In genomic region chr7:142717453-142717852, GRCh38 we compare ENCODE assay signal across 19 cellular contexts. TPM values are rescaled to one million over a fixed set of nuclear protein-coding genes. Genes with fewer than 3 reads are reported as not detected.
DNase-seq lines count a peak whose midpoint lies in the region; ATAC-seq lines count a peak whose summit lies in the region.
"Had no signal": no experiment of that assay in that cellular context is flagged by ENCODE, and none has a peak within 500 bp of the region (broad histone marks: within the 10 kb centered on the region; RNA-seq: fewer than 3 reads in every experiment).

No MANE protein-coding gene starts in this region.

- H3K27me3 Mint-ChIP-seq in activated naive CD4-positive, alpha-beta T cell treated with anti-CD3 and anti-CD28 coated beads, Interleukin-2, amount 50 U/mL, for 24 hours: no peaks in the 10 kb centered on the region
- no peaks in the 10 kb centered on the region for H3K27me3 Mint-ChIP-seq in stimulated activated naive CD8-positive, alpha-beta T cell treated with anti-CD3 and anti-CD28 coated beads, Interleukin-15, amount 100 ng/mL, for 72 hours

- ATAC-seq in activated naive CD4-positive, alpha-beta T cell treated with anti-CD3 and anti-CD28 coated beads, Interleukin-2, amount 50 U/mL, for 72 hours: no peak
- ATAC-seq in stimulated activated naive CD8-positive, alpha-beta T cell treated with anti-CD3 and anti-CD28 coated beads, Interleukin-15, amount 100 ng/mL, for 72 hours: peak; percentile 54
- no peak for ATAC-seq in GM18858 (IDR thresholded peaks at IDR 0.05; ENCODE audit: unreplicated experiment)
- ATAC-seq in GM18517 (IDR thresholded peaks at IDR 0.05; ENCODE audit: unreplicated experiment): no peak
- ATAC-seq: left colon had no signal

- H3K36me3 Mint-ChIP-seq in activated naive CD4-positive, alpha-beta T cell treated with anti-CD3 and anti-CD28 coated beads, Interleukin-2, amount 50 U/mL, for 24 hours: no peaks in the 10 kb centered on the region
- no peaks in the 10 kb centered on the region for H3K36me3 Mint-ChIP-seq in activated naive CD4-positive, alpha-beta T cell treated with anti-CD3 and anti-CD28 coated beads, Interleukin-2, amount 50 U/mL, for 72 hours

- H3K27ac Mint-ChIP-seq in activated naive CD4-positive, alpha-beta T cell treated with anti-CD3 and anti-CD28 coated beads, Interleukin-2, amount 50 U/mL, for 24 hours: peak overlapping the region; percentile 83
- H3K27ac Mint-ChIP-seq in activated naive CD4-positive, alpha-beta T cell treated with anti-CD3 and anti-CD28 coated beads, Interleukin-2, amount 50 U/mL, for 72 hours: peak overlapping the region in 1 of 2 donors; percentile 71
- no peak overlapping the region for H3K27ac Mint-ChIP-seq in stimulated activated naive CD8-positive, alpha-beta T cell treated with anti-CD3 and anti-CD28 coated beads, Interleukin-15, amount 100 ng/mL, for 72 hours

- H3K4me1 Mint-ChIP-seq in activated naive CD4-positive, alpha-beta T cell treated with anti-CD3 and anti-CD28 coated beads, Interleukin-2, amount 50 U/mL, for 24 hours: peaks cover 63% of the 10 kb centered on the region
- H3K4me1 Mint-ChIP-seq in stimulated activated naive CD8-positive, alpha-beta T cell treated with anti-CD3 and anti-CD28 coated beads, Interleukin-15, amount 100 ng/mL, for 72 hours: peaks cover 37% of the 10 kb centered on the region

- H3K9me3 Mint-ChIP-seq in activated naive CD4-positive, alpha-beta T cell treated with anti-CD3 and anti-CD28 coated beads, Interleukin-2, amount 50 U/mL, for 24 hours: no peaks in the 10 kb centered on the region
- no peaks in the 10 kb centered on the region for H3K9me3 Mint-ChIP-seq in activated naive CD4-positive, alpha-beta T cell treated with anti-CD3 and anti-CD28 coated beads, Interleukin-2, amount 50 U/mL, for 72 hours
- no peaks in the 10 kb centered on the region for H3K9me3 Mint-ChIP-seq in stimulated activated naive CD8-positive, alpha-beta T cell treated with anti-CD3 and anti-CD28 coated beads, Interleukin-15, amount 100 ng/mL, for 72 hours

- no peak overlapping the region for H3K4me3 Mint-ChIP-seq in activated naive CD4-positive, alpha-beta T cell treated with anti-CD3 and anti-CD28 coated beads, Interleukin-2, amount 50 U/mL, for 24 hours
- H3K4me3 Mint-ChIP-seq in stimulated activated naive CD8-positive, alpha-beta T cell treated with anti-CD3 and anti-CD28 coated beads, Interleukin-15, amount 100 ng/mL, for 72 hours: peak overlapping the region in 1 of 2 donors; percentile 41

- DNase-seq in activated naive CD4-positive, alpha-beta T cell treated with anti-CD3 and anti-CD28 coated beads, Interleukin-2, amount 50 U/mL, for 72 hours (ENCODE audit: low spot score in 2 of 2): no peak
- DNase-seq in Kasumi-1 (lab: John Stamatoyannopoulos, UW) (peak; percentile 98), GOT3 (lab: John Stamatoyannopoulos, UW) (no peak)
- DNase-seq in activated gamma-delta T cell treated with anti-CD3 and anti-CD28 coated beads, Interleukin-2, amount 50 U/mL, for 16 hours (ENCODE audit: low read depth): peak; percentile 14
- peak in 1 of 2 donors; percentile 9 for DNase-seq in stimulated activated naive CD8-positive, alpha-beta T cell treated with anti-CD3 and anti-CD28 coated beads, Interleukin-15, amount 100 ng/mL, for 72 hours
- DNase-seq: aorta, left colon, NCI-H1930, NCI-H510A treated with DMSO at 0.1 percent for 48 hours, ovary had no signal

RNA-seq across cellular contexts. Expression of gene PRSS1, which starts 31.8 kb away (rescaled TPM):
- not detected for total RNA-seq in activated naive CD4-positive, alpha-beta T cell treated with anti-CD3 and anti-CD28 coated beads, Interleukin-2, amount 50 U/mL, for 72 hours
- total RNA-seq: activated CD8-positive, alpha-beta memory T cell treated with anti-CD3 and anti-CD28 coated beads for 36 hours; fibroblast of villous mesenchyme; HT1080; M059J; SJSA1; skeletal muscle tissue had no signal

RNA-seq across cellular contexts. Expression of gene PRSS2, which starts 53.3 kb away (rescaled TPM):
- total RNA-seq in activated naive CD4-positive, alpha-beta T cell treated with anti-CD3 and anti-CD28 coated beads, Interleukin-2, amount 50 U/mL, for 72 hours: under 1 TPM in 1 of 2 donors, not detected in 1; 0.82 TPM
- total RNA-seq: activated CD8-positive, alpha-beta memory T cell treated with anti-CD3 and anti-CD28 coated beads for 36 hours; fibroblast of villous mesenchyme; HT1080; M059J; SJSA1; skeletal muscle tissue had no signal

Comparison
In these comparisons a context has a peak if more than half of its experiments do, and no peak if none do; other contexts are left out.
1. DNase-seq: peak in Kasumi-1 (2 of 2) and activated gamma-delta T cell treated with anti-CD3 and anti-CD28 coated beads, Interleukin-2, amount 50 U/mL, for 16 hours (single experiment); none in activated naive CD4-positive, alpha-beta T cell treated with anti-CD3 and anti-CD28 coated beads, Interleukin-2, amount 50 U/mL, for 72 hours (0 of 2) and GOT3 (single experiment).